ENCODE assay signal across 10 cellular contexts in the genomic region with DNA sequence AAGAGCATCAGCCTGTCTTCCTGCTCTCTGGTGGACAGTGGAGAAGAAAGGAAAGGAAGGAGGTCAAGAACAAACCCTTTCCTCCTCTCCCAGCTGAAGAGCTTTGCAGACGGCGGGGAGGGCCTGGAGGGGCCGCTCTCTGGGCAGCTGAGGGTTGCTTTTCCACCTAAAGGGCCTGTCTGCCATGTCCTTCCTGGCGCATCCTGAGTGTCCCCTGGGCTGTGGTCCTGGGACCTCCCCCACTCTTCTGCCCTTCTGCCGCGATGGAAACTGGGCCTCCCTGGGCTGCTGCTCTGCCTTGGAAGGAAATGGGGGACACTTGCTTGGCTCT.
A peak's percentile ranks its signal among the peaks of the same experiment; 100 is the strongest.
DNase-seq lines count a peak whose midpoint lies in the region; ATAC-seq lines count a peak whose summit lies in the region.
"Had no signal": no experiment of that assay in that cellular context is flagged by ENCODE, and none has a peak within 500 bp of the region (broad histone marks: within the 10 kb centered on the region; RNA-seq: fewer than 3 reads in every experiment).

No MANE protein-coding gene starts in this region.

- no peaks in the 10 kb centered on the region for H3K36me3 ChIP-seq in ACC112 (ENCODE audit: insufficient read depth, low read length)
- H3K36me3 ChIP-seq in rectal smooth muscle tissue (ENCODE audit: control insufficient read depth, insufficient read depth, low read length) = no peaks in the 10 kb centered on the region

- H3K79me2 ChIP-seq in ACC112 (ENCODE audit: control insufficient read depth, insufficient read depth, low read length, unreplicated experiment) = no peaks in the 10 kb centered on the region

- no peak for DNase-seq in stimulated activated naive CD4-positive, alpha-beta T cell treated with Interleukin-2 at 50 U/mL for 16 hours (lab: John Stamatoyannopoulos, UW)
- DNase-seq in NCI-H187 treated with DMSO at 0.1 percent for 48 hours (lab: John Stamatoyannopoulos, UW) (no peak), SHP77 (lab: John Stamatoyannopoulos, UW) (no peak)
- DNase-seq: activated gamma-delta T cell had no signal

- no peaks in the 10 kb centered on the region for H3K9me3 ChIP-seq in iPS-18c (ENCODE audit: control insufficient read depth, insufficient read depth, low read length)

- H3K4me3 ChIP-seq in ACC112 (ENCODE audit: low read depth, low read length) = peak overlapping the region; percentile 28; the same call in 1 of the 2 replicates
- peak overlapping the region; percentile 38; the same call in 1 of the 2 replicates for H3K4me3 ChIP-seq in iPS-18c (ENCODE audit: insufficient read depth, low read depth, low read length)
- peak overlapping the region; percentile 42 for H3K4me3 ChIP-seq in rectal smooth muscle tissue (ENCODE audit: low read length)

- H3K9ac ChIP-seq in rectal smooth muscle tissue (ENCODE audit: low read length) = peak overlapping the region; percentile 16

- H3K4me1 ChIP-seq in ACC112 (ENCODE audit: control insufficient read depth, insufficient read depth, low read length, unreplicated experiment) = peaks cover 10% of the 10 kb centered on the region
- peaks cover 20% of the 10 kb centered on the region for H3K4me1 ChIP-seq in rectal smooth muscle tissue (ENCODE audit: control insufficient read depth, insufficient read depth, low read length)

- no peak overlapping the region for H2AFZ ChIP-seq in ACC112 (ENCODE audit: low read length, unreplicated experiment)

- ATAC-seq in GM18519 (IDR thresholded peaks at IDR 0.05; ENCODE audit: low FRiP score, unreplicated experiment) = no peak
- ATAC-seq: activated CD4-positive, CD25-positive, alpha-beta regulatory T cell treated with anti-CD3 and anti-CD28 coated beads, Interleukin-2, amount 50 U/mL, for 24 hours had no signal

- H3K27me3 ChIP-seq in ACC112 (ENCODE audit: insufficient read depth, low read length) (peaks cover 11% of the 10 kb centered on the region), rectal smooth muscle tissue (ENCODE audit: control insufficient read depth, insufficient read depth, low read length) (no peaks in the 10 kb centered on the region)

- H3K27ac ChIP-seq in ACC112 (ENCODE audit: low read depth, low read length) = no peak overlapping the region
- H3K27ac ChIP-seq in angular gyrus (ENCODE audit: low read depth, low read length) = peak overlapping the region; percentile 3
- peak overlapping the region; percentile 81 for H3K27ac ChIP-seq in rectal smooth muscle tissue (ENCODE audit: low read depth, low read length)
